1 cellular context compared by ENCODE assay signal in the genomic region with DNA sequence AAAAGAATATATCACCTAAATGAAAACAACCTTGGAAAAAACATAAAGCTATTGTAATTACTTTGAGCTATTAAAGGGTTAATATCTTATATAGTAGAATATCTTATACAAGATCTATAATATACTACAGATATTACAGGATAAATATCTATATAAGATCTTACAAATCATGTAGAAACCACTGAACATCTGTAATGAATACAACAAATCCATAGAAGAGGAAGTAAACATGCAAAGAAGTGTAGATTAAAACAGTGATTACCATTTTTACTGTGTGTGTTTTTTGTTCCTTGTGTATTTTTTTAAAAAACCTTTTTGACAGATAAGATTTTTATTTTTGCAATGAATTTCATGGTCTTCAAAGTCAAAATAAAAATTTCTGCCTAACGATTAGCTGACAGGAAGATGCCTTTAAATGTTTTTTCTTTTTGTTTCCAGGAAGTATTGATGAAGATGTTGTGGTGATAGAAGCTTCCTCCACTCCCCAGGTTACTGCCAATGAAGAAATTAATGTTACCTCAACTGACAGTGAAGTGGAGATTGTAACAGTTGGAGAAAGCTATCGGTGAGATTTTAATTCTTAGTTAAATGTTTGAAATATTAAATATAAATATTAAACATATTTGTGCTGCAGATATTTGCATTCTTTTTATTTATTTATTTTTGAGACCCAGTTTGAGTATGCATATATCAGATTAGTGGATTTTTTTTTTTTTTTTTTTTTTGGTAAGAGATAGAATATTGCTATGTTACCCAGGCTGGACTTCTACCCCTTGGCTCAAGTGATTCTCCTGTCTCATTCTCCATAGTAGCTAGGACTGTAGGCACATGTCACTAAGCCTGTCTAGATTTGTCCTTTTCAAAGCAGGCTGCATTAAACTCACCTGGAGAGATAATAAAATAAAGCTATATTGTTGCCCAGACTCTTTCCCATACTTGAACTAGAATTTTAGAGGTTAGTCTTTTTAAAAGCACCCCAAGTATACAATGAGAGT.
TF ChIP-seq lines count a peak whose summit lies in the region.

No MANE protein-coding gene starts in this region.

TF ChIP-seq in SK-N-SH, 30 proteins besides CTCF, POLR2A, EP300 and RAD21:
- TF ChIP-seq RXRA (IDR thresholded peaks at IDR 0.05; ENCODE audit: borderline replicate concordance, low read depth) (no peak), FOSL2 (IDR thresholded peaks at IDR 0.05; ENCODE audit: borderline replicate concordance, low read depth) (no peak), MEF2A (IDR thresholded peaks at IDR 0.05; ENCODE audit: borderline replicate concordance, low read depth) (no peak), FOXM1 (IDR thresholded peaks at IDR 0.05; ENCODE audit: low read depth) (no peak), ELF1 (IDR thresholded peaks at IDR 0.05) (no peak), TAF1 (IDR thresholded peaks at IDR 0.05; ENCODE audit: borderline replicate concordance, low read depth, low read length) (no peak), TCF12 (IDR thresholded peaks at IDR 0.05) (no peak)
- TF ChIP-seq, protein P1, sequence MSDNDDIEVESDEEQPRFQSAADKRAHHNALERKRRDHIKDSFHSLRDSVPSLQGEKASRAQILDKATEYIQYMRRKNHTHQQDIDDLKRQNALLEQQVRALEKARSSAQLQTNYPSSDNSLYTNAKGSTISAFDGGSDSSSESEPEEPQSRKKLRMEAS (IDR thresholded peaks at IDR 0.05; ENCODE audit: low read depth): no peak
